ENCODE assay signal across 11 cellular contexts in the genomic region with DNA sequence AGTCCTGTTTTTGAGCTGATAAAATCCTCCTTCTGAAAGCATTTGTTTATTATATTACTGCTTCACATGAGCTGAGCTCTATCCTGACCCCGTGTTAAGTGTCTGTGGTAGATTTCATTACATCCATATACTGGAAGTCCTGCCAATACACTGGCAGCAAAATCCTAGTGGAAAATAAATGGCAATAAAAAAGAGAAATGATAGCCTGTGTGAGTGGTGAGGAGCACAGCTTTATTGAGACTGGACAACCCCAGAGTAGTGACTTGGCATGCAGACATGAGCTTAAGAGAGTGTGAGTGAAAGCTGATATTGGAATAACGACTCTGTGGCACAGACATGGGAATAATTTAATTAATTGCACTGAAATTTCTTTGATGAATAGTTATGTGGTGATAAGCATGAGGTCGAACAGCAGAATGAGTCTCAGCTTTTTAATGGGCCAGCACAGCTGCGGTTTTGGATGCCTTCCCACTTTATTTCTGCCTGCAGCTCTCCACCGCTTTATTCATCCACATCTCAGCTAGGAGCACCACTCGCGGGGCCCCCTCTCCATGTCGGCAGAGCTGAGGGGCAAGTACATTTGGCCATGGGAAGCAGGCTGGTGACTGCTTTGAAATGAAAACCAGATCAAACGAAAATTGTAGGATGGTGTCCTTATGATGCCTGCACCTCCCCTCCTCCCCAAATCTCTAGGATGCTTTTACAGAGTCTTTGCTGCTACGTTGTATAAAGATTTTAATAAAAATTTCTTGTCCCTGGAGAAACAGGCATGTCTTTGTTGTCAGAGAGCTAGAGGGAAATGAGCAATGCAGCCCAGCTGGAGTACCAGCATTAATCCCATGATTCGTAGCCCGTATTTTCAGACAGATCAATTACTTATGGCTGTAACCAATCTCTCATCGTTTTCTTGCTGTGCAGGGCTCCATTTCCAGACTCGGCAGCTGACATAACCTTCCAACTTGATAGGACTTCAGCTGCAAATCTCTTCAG.
DNase-seq lines count a peak whose midpoint lies in the region; ATAC-seq and TF ChIP-seq lines count a peak whose summit lies in the region.
"Had no signal": no experiment of that assay in that cellular context is flagged by ENCODE, and none has a peak within 500 bp of the region (broad histone marks: within the 10 kb centered on the region; RNA-seq: fewer than 3 reads in every experiment).

No MANE protein-coding gene starts in this region.

- peak overlapping the region; percentile 23 for H3K4me3 Mint-ChIP-seq in type B pancreatic cell
- no peak overlapping the region for H3K4me3 Mint-ChIP-seq in effector memory CD8-positive, alpha-beta T cell
- H3K4me3 Mint-ChIP-seq: activated naive CD4-positive, alpha-beta T cell treated with anti-CD3 and anti-CD28 coated beads, Interleukin-2, amount 10 ng/mL, durations not matched to agents 7 days and 5 days had no signal

- peak; percentile 26 for DNase-seq in NCI-H187 treated with DMSO at 0.1 percent for 48 hours (lab: John Stamatoyannopoulos, UW)
- DNase-seq in NCI-H187 (lab: John Stamatoyannopoulos, UW): no peak
- DNase-seq in SHP77 (lab: John Stamatoyannopoulos, UW): peak; percentile 28 to 32
- DNase-seq in left cardiac atrium: no peak
- peak; percentile 72 for DNase-seq in type B pancreatic cell (ENCODE audit: extremely low spot score, unreplicated experiment)
- no peak for DNase-seq in effector memory CD8-positive, alpha-beta T cell
- DNase-seq in 8988T: no peak
- DNase-seq: activated naive CD4-positive, alpha-beta T cell treated with anti-CD3 and anti-CD28 coated beads, Interleukin-2, amount 10 ng/mL, durations not matched to agents 7 days and 5 days; T-helper 2 cell had no signal

- no peaks in the 10 kb centered on the region for H3K27me3 Mint-ChIP-seq in type B pancreatic cell
- peaks cover 0 to 9% of the 10 kb centered on the region in 2 donors for H3K27me3 Mint-ChIP-seq in effector memory CD8-positive, alpha-beta T cell
- H3K27me3 Mint-ChIP-seq: activated naive CD4-positive, alpha-beta T cell treated with anti-CD3 and anti-CD28 coated beads, Interleukin-2, amount 10 ng/mL, durations not matched to agents 7 days and 5 days had no signal

- peak overlapping the region; percentile 11 for H3K27ac Mint-ChIP-seq in type B pancreatic cell
- no peak overlapping the region for H3K27ac Mint-ChIP-seq in effector memory CD8-positive, alpha-beta T cell
- H3K27ac Mint-ChIP-seq: activated naive CD4-positive, alpha-beta T cell treated with anti-CD3 and anti-CD28 coated beads, Interleukin-2, amount 10 ng/mL, durations not matched to agents 7 days and 5 days had no signal

- intact Hi-C loops in left cardiac atrium (cut with DNase I): no loop called here

- H3K36me3 Mint-ChIP-seq in type B pancreatic cell: no peaks in the 10 kb centered on the region
- no peaks in the 10 kb centered on the region for H3K36me3 Mint-ChIP-seq in effector memory CD8-positive, alpha-beta T cell (ENCODE audit: insufficient read depth)
- H3K36me3 Mint-ChIP-seq: activated naive CD4-positive, alpha-beta T cell treated with anti-CD3 and anti-CD28 coated beads, Interleukin-2, amount 10 ng/mL, durations not matched to agents 7 days and 5 days had no signal

- H3K9me3 Mint-ChIP-seq in type B pancreatic cell: no peaks in the 10 kb centered on the region
- H3K9me3 Mint-ChIP-seq in effector memory CD8-positive, alpha-beta T cell: no peaks in the 10 kb centered on the region
- H3K9me3 Mint-ChIP-seq: activated naive CD4-positive, alpha-beta T cell treated with anti-CD3 and anti-CD28 coated beads, Interleukin-2, amount 10 ng/mL, durations not matched to agents 7 days and 5 days had no signal

- ATAC-seq in left cardiac atrium: peak; percentile 50 to 77
- ATAC-seq in effector memory CD8-positive, alpha-beta T cell (replicated peaks): no peak
- ATAC-seq in esophagus mucosa: no peak
- ATAC-seq: A549 had no signal

- no peak for TF ChIP-seq CTCF in type B pancreatic cell (conservative IDR thresholded peaks at IDR 0.05)

- peaks cover 49% of the 10 kb centered on the region for H3K4me1 Mint-ChIP-seq in type B pancreatic cell (ENCODE audit: unreplicated experiment)
- H3K4me1 Mint-ChIP-seq in effector memory CD8-positive, alpha-beta T cell (ENCODE audit: low read depth in 2 of 2): no peaks in the 10 kb centered on the region
- H3K4me1 Mint-ChIP-seq: activated naive CD4-positive, alpha-beta T cell treated with anti-CD3 and anti-CD28 coated beads, Interleukin-2, amount 10 ng/mL, durations not matched to agents 7 days and 5 days had no signal

Comparison
In these comparisons a context has a peak if more than half of its experiments do, and no peak if none do; other contexts are left out.
1. DNase-seq: peak in NCI-H187 treated with DMSO at 0.1 percent for 48 hours (single experiment), SHP77 (2 of 2) and type B pancreatic cell (single experiment); none in NCI-H187 (0 of 2), left cardiac atrium (single experiment), effector memory CD8-positive, alpha-beta T cell (0 of 3) and 8988T (single experiment).
2. ATAC-seq: peak in left cardiac atrium (2 of 2); none in effector memory CD8-positive, alpha-beta T cell (single experiment) and esophagus mucosa (single experiment).